ENCODE assay signal across 18 cellular contexts in the genomic region with DNA sequence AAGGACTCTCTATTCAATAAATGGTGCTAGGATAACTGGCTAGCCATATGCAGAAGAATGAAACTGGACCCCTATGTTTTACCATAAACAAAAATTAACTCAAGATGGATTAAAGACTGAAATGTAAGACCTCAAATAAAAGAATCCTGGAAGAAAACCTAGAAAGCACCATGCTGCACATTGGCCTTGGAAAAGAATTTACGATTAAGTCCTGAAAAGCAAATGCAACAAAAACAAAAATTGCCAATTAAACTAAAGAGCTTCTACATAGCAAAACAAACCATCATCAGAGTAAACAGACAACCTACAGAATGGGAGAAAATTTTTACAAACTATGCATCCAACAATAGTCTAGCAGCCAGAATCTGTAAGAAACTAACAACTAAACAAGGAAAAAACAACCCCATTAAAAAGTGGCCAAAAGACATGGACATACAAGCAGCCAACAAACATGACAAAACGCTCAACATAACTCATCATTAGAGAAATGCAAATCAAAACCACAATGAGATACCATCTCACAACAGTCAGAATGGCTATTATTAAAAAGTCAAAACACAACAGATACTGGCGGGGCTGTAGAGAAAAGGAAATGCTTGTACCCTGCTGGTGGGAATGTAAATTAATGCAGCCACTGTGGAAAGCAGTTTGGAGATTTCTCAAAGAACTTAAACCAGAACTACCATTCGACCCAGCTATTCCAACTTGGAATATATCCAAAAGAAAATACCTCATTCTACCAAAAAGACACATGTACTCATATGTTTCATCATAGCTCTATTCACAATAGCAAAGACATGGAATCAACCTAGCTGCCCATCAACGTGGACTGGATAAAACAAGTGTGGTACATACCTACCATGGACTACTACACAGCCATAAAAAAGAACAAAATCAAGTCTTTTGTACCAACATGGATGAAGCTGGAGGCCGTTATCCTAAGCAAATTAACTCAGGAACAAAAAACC. TPM values are rescaled to one million over a fixed set of nuclear protein-coding genes. Genes with fewer than 3 reads are reported as not detected.
DNase-seq lines count a peak whose midpoint lies in the region; ATAC-seq and TF ChIP-seq lines count a peak whose summit lies in the region.
"Had no signal": no experiment of that assay in that cellular context is flagged by ENCODE, and none has a peak within 500 bp of the region (broad histone marks: within the 10 kb centered on the region; RNA-seq: fewer than 3 reads in every experiment).

No MANE protein-coding gene starts in this region.

- no peaks in the 10 kb centered on the region for H3K36me3 ChIP-seq in smooth muscle cell (ENCODE audit: low read depth)

- no peaks in the 10 kb centered on the region for H3K4me1 Mint-ChIP-seq in naive thymus-derived CD8-positive, alpha-beta T cell

- peaks cover 0 to 9% (median 5%) of the 10 kb centered on the region in 5 donors for H3K27me3 Mint-ChIP-seq in naive thymus-derived CD8-positive, alpha-beta T cell

- no peak overlapping the region for H3K9ac ChIP-seq in smooth muscle cell (ENCODE audit: low read depth)

- no peak overlapping the region for H3K27ac Mint-ChIP-seq in naive thymus-derived CD8-positive, alpha-beta T cell
- H3K27ac Mint-ChIP-seq: CD8-positive, alpha-beta T cell; dendritic cell treated with granulocyte-macrophage colony-stimulating factor and Interleukin-4, amounts not matched to agents 40 ng/mL and 50 ng/mL, for 4 days had no signal

- H4K20me1 ChIP-seq in smooth muscle cell (ENCODE audit: low read depth), result peaks cover 84% of the 10 kb centered on the region

- H3F3A ChIP-seq in smooth muscle cell (ENCODE audit: low read depth), result no peaks in the 10 kb centered on the region

- H3K9me3 ChIP-seq in smooth muscle cell (replicated peaks; ENCODE audit: low read depth), result no peaks in the 10 kb centered on the region

- H3K4me2 ChIP-seq in smooth muscle cell, result no peak overlapping the region

- peaks cover 72% of the 10 kb centered on the region for H3K79me2 ChIP-seq in smooth muscle cell (ENCODE audit: low read depth)

- no peaks in the 10 kb centered on the region for H3K36me3 Mint-ChIP-seq in naive thymus-derived CD8-positive, alpha-beta T cell
- H3K36me3 Mint-ChIP-seq: CD8-positive, alpha-beta T cell had no signal

- no peak overlapping the region for H3K4me3 Mint-ChIP-seq in naive thymus-derived CD8-positive, alpha-beta T cell
- H3K4me3 Mint-ChIP-seq: CD8-positive, alpha-beta T cell; dendritic cell treated with granulocyte-macrophage colony-stimulating factor and Interleukin-4, amounts not matched to agents 40 ng/mL and 50 ng/mL, for 4 days had no signal

- H3K27me3 ChIP-seq in smooth muscle cell (ENCODE audit: low read depth), result no peaks in the 10 kb centered on the region

- H3K4me1 ChIP-seq in smooth muscle cell (ENCODE audit: low read depth), result no peaks in the 10 kb centered on the region

- no peak for TF ChIP-seq CTCF in cardiac fibroblast (IDR thresholded peaks at IDR 0.05; ENCODE audit: low read depth, low read length)
- TF ChIP-seq CTCF in smooth muscle cell (IDR thresholded peaks at IDR 0.05; ENCODE audit: borderline replicate concordance, insufficient read depth, poor library complexity, severe bottlenecking), result peak; percentile 28

- POLR2A ChIA-PET in naive thymus-derived CD8-positive, alpha-beta T cell (lab: Charles Lee), result no interaction called here

- ATAC-seq in GM19023 (IDR thresholded peaks at IDR 0.05; ENCODE audit: unreplicated experiment), result peak; percentile 64
- ATAC-seq in HG03280 (IDR thresholded peaks at IDR 0.05; ENCODE audit: unreplicated experiment), result peak; percentile 60
- ATAC-seq in naive thymus-derived CD8-positive, alpha-beta T cell, result no peak
- ATAC-seq: CD8-positive, alpha-beta T cell had no signal

- 81% methylated on average over 6 of the region's 6 CpGs for WGBS in smooth muscle cell (ENCODE audit: low lambda C conversion rate)

- DNase-seq in cardiac fibroblast (ENCODE audit: low read depth in 2 of 2) (peak; percentile 53 to 62), smooth muscle cell (lab: John Stamatoyannopoulos, UW; ENCODE audit: unreplicated experiment) (no peak), D341Med (ENCODE audit: low spot score) (no peak), NCI-H2029 (lab: John Stamatoyannopoulos, UW) (no peak), NCI-H1417 treated with DMSO at 0.1 percent for 48 hours (lab: John Stamatoyannopoulos, UW) (no peak)
- DNase-seq in naive thymus-derived CD8-positive, alpha-beta T cell, result no peak
- DNase-seq: activated CD4-positive, alpha-beta T cell treated with anti-CD3 and anti-CD28 coated beads, Interleukin-2, amount 50 U/mL, for 1 hour; amygdala; CD8-positive, alpha-beta T cell; foreskin melanocyte; Karpas-422; NCI-H2081; nucleus accumbens; Right ventricle myocardium superior; T-helper 9 cell had no signal

- H3K27ac ChIP-seq in smooth muscle cell (ENCODE audit: low read depth), result no peak overlapping the region

- no peaks in the 10 kb centered on the region for H3K9me3 Mint-ChIP-seq in naive thymus-derived CD8-positive, alpha-beta T cell
- H3K9me3 Mint-ChIP-seq: CD8-positive, alpha-beta T cell; dendritic cell treated with granulocyte-macrophage colony-stimulating factor and Interleukin-4, amounts not matched to agents 40 ng/mL and 50 ng/mL, for 4 days had no signal

- H2AFZ ChIP-seq in smooth muscle cell (ENCODE audit: low read depth), result no peak overlapping the region

- H3K4me3 ChIP-seq in cardiac fibroblast (replicated peaks in 1 of 2; ENCODE audit: low read depth in 2 of 2, low read length in 2 of 2) (no peak overlapping the region), smooth muscle cell (no peak overlapping the region)

RNA-seq across cellular contexts. Expression of gene SEPTIN10, which starts 30.6 kb away (rescaled TPM):
- 92.1 and 102 TPM in 2 replicates for total RNA-seq in smooth muscle cell
- 39.2 and 48.8 TPM in 2 replicates for polyA plus RNA-seq in smooth muscle cell
- total RNA-seq in naive thymus-derived CD8-positive, alpha-beta T cell, result not detected
- polyA plus RNA-seq in naive thymus-derived CD8-positive, alpha-beta T cell, result under 1 TPM in 1 of 3 donors, not detected in 2; 0.42 TPM

RNA-seq across cellular contexts. Expression of gene SOWAHC, which starts 31.0 kb away (rescaled TPM):
- total RNA-seq in smooth muscle cell, result 31.2 and 31.3 TPM in 2 replicates
- polyA plus RNA-seq in smooth muscle cell, result 20.2 and 24.4 TPM in 2 replicates
- under 1 TPM in 1 of 2 experiments, not detected in 1; 0.16 TPM for total RNA-seq in naive thymus-derived CD8-positive, alpha-beta T cell
- polyA plus RNA-seq in naive thymus-derived CD8-positive, alpha-beta T cell, result under 1 TPM in 2 of 3 donors, not detected in 1; 0.05 to 0.12 TPM

Comparison
In these comparisons a context has a peak if more than half of its experiments do, and no peak if none do; other contexts are left out.
1. ATAC-seq: peak in GM19023 (single experiment) and HG03280 (single experiment); none in naive thymus-derived CD8-positive, alpha-beta T cell (0 of 2).
2. DNase-seq: peak in cardiac fibroblast (2 of 2); none in smooth muscle cell (single experiment), D341Med (single experiment), naive thymus-derived CD8-positive, alpha-beta T cell (0 of 10), NCI-H2029 (single experiment) and NCI-H1417 treated with DMSO at 0.1 percent for 48 hours (single experiment).
3. RNA of gene SEPTIN10, which starts 30.6 kb away (total RNA-seq): 92.1 to 102 TPM in smooth muscle cell; not detected in naive thymus-derived CD8-positive, alpha-beta T cell; every median in the first group is over 10 times any median in the second.
4. RNA of gene SOWAHC, which starts 31.0 kb away (total RNA-seq): 31.2 to 31.3 TPM in smooth muscle cell; 0.16 TPM in naive thymus-derived CD8-positive, alpha-beta T cell; every median in the first group is over 10 times any median in the second.